In genomic region chr16:57374925-57375465, GRCh38 we compare ENCODE assay signal across 11 cellular contexts. TPM values are rescaled to one million over a fixed set of nuclear protein-coding genes. Genes with fewer than 3 reads are reported as not detected.
DNase-seq lines count a peak whose midpoint lies in the region; ATAC-seq, FAIRE-seq and TF ChIP-seq lines count a peak whose summit lies in the region.
"Not testable (repeated sequence)": the region's sequence is repeated elsewhere in the genome, so short reads cannot be mapped to it uniquely, and the experiment has no call there.
"Had no signal": no experiment of that assay in that cellular context is flagged by ENCODE, and none has a peak within 500 bp of the region (broad histone marks: within the 10 kb centered on the region; RNA-seq: fewer than 3 reads in every experiment).

No MANE protein-coding gene starts in this region.

- not testable (repeated sequence) for H3K4me3 ChIP-seq in GM12878; osteoblast (ENCODE audit: insufficient read depth, low read length)
- peak overlapping the region in 54 of 59 donors; percentile 11 to 83 (median 69) for H3K4me3 ChIP-seq in dorsolateral prefrontal cortex
- peak overlapping the region in 8 of 10 donors; percentile 55 to 83 (median 70) for H3K4me3 ChIP-seq in heart right ventricle
- peak overlapping the region; percentile 47 for H3K4me3 ChIP-seq in upper lobe of right lung

- not testable (repeated sequence) for H2AFZ ChIP-seq in GM12878 (ENCODE audit: control insufficient read depth, low read depth, low read length); osteoblast (ENCODE audit: low read length)

- not testable (repeated sequence) for TF ChIP-seq RAD21 in GM12878 (IDR thresholded peaks at IDR 0.05; ENCODE audit: insufficient read depth, low read depth, low read length)

- CTCF ChIA-PET in GM10248 (lab: Yijun Ruan, JAX): interaction anchor here (1.0 to 10.2 kb wide), 7 partner anchors 10 to 74 kb away, joined by 3 to 87 read pairs (median 4); partner anchors contain the start of gene CCL22
- CTCF ChIA-PET in GM12878 (lab: Yijun Ruan, JAX): interaction anchor here (1.2 to 4.1 kb wide), 3 partner anchors 16 to 43 kb away, joined by 3 to 30 read pairs (median 11); no protein-coding TSS in a partner anchor

- not testable (repeated sequence) for TF ChIP-seq CTCF in GM10248 (IDR thresholded peaks at IDR 0.05; ENCODE audit: control extremely low read depth, extremely low read depth, low read depth, missing control alignments); GM12878 (IDR thresholded peaks at IDR 0.05 in 2 of 3, conservative IDR thresholded peaks at IDR 0.05 in 1 of 3; ENCODE audit: control insufficient read depth in 2 of 3, extremely low read depth in 1 of 3, insufficient read depth in 1 of 3, low read depth in 3 of 3, low read length in 3 of 3); dorsolateral prefrontal cortex (IDR thresholded peaks at IDR 0.05 in 54 of 56, conservative IDR thresholded peaks at IDR 0.05 in 2 of 56; ENCODE audit: low read depth in 1 of 56, partially characterized antibody in 56 of 56); heart right ventricle (IDR thresholded peaks at IDR 0.05); osteoblast (IDR thresholded peaks at IDR 0.05; ENCODE audit: extremely low read depth, low read depth, low read length); upper lobe of right lung (IDR thresholded peaks at IDR 0.05)

- H3K36me3 Mint-ChIP-seq in stimulated activated naive B cell treated with anti-CD40 and anti-IgM and Interleukin-4, amounts not matched to agents 10 μg/mL and 1 μg/mL and 100 μg/mL, for 72 hours: not testable (repeated sequence)

- H3K4me2 ChIP-seq in GM12878 (ENCODE audit: control insufficient read depth, insufficient read depth); osteoblast (ENCODE audit: insufficient read depth, low read length): not testable (repeated sequence)

- FAIRE-seq in GM12878 (lab: Jason Lieb, UNC): not testable (repeated sequence)

- H3K27me3 ChIP-seq in GM12878 (replicated peaks in 1 of 2; ENCODE audit: control insufficient read depth in 2 of 2, insufficient read depth in 2 of 2, low read length in 1 of 2); dorsolateral prefrontal cortex; heart right ventricle; upper lobe of right lung: not testable (repeated sequence)
- peaks cover 30% of the 10 kb centered on the region for H3K27me3 ChIP-seq in osteoblast (ENCODE audit: insufficient read depth, low read length)

- RAD21 ChIA-PET in GM12878 (lab: Charles Lee; ENCODE audit: unreplicated experiment): interaction anchor here (1.4 to 5.3 kb wide), 11 partner anchors 8 to 75 kb away, joined by 3 to 41 read pairs (median 8); no protein-coding TSS in a partner anchor

- WGBS in GM12878 (ENCODE audit: insufficient coverage, insufficient replicate concordance, low lambda C conversion rate, missing lambda C conversion rate): 69% methylated on average over 8 of the region's 8 CpGs
- 78 to 86% methylated on average over 8 of the region's 8 CpGs for WGBS in heart right ventricle, 2 donors

- TF ChIP-seq EP300 in GM12878 (IDR thresholded peaks at IDR 0.05; ENCODE audit: borderline replicate concordance in 1 of 2, control insufficient read depth in 1 of 2, low read depth in 2 of 2, low read length in 2 of 2): not testable (repeated sequence)

- TF ChIP-seq POLR2A in GM12878 (IDR thresholded peaks at IDR 0.05; ENCODE audit: low read depth, low read length): not testable (repeated sequence)

- DNase-seq in GM10248 (ENCODE audit: extremely low spot score) (peak; percentile 2), osteoblast (ENCODE audit: insufficient read length, low spot score, missing footprints) (peak; percentile 78)
- not testable (repeated sequence) for DNase-seq in GM12878 (ENCODE audit: low read depth, low spot score); dorsolateral prefrontal cortex; heart right ventricle; stimulated activated naive B cell treated with anti-CD40 and anti-IgM and Interleukin-4, amounts not matched to agents 10 μg/mL and 1 μg/mL and 100 μg/mL, for 72 hours; upper lobe of right lung

- H3K9me3 ChIP-seq in GM12878 (replicated peaks; ENCODE audit: control insufficient read depth, insufficient read depth, low read length); heart right ventricle; osteoblast (ENCODE audit: low read depth, low read length); upper lobe of right lung: not testable (repeated sequence)

- not testable (repeated sequence) for H3K79me2 ChIP-seq in GM12878 (ENCODE audit: control insufficient read depth, insufficient read depth, low read length); osteoblast (ENCODE audit: insufficient read depth, low read length)

- intact Hi-C loops in GM12878 (cut with micrococcal nuclease; ENCODE audit: unreplicated experiment): not testable (repeated sequence)
- intact Hi-C loops in dorsolateral prefrontal cortex (cut with DNase I): loop anchor here in 1 of 2 donors (5.0 kb wide), 1 partner anchor 73 kb away; no protein-coding TSS in a partner anchor
- intact Hi-C loops in heart right ventricle (cut with DNase I): loop anchor here in 5 of 10 donors (5.0 kb wide), 3 partner anchors 42 to 73 kb away; no protein-coding TSS in a partner anchor
- intact Hi-C loops in upper lobe of right lung (cut with DNase I): loop anchor here (5.0 kb wide), 1 partner anchor 68 kb away; no protein-coding TSS in a partner anchor

- H3K9me3 Mint-ChIP-seq in stimulated activated naive B cell treated with anti-CD40 and anti-IgM and Interleukin-4, amounts not matched to agents 10 μg/mL and 1 μg/mL and 100 μg/mL, for 72 hours: not testable (repeated sequence)

- not testable (repeated sequence) for BruUV-seq in GM12878 (replicated peaks; lab: Mats Ljungman, UMichigan)

- POLR2A ChIA-PET in GM10248 (lab: Yijun Ruan, JAX): not testable (repeated sequence)
- POLR2A ChIA-PET in GM12878 (lab: Charles Lee): interaction anchor here (0.6 to 4.7 kb wide), 6 partner anchors 10 to 166 kb away, joined by 3 to 28 read pairs (median 4); no protein-coding TSS in a partner anchor

- H3K27ac ChIP-seq in GM12878 (ENCODE audit: control insufficient read depth, insufficient read depth); osteoblast (ENCODE audit: low read depth, low read length); upper lobe of right lung: not testable (repeated sequence)
- H3K27ac ChIP-seq in dorsolateral prefrontal cortex (peak overlapping the region in 41 of 59 donors; percentile 3 to 97 (median 91)), heart right ventricle (peak overlapping the region in 5 of 10 donors; percentile 22 to 97 (median 95))

- H3K27ac Mint-ChIP-seq in stimulated activated naive B cell treated with anti-CD40 and anti-IgM and Interleukin-4, amounts not matched to agents 10 μg/mL and 1 μg/mL and 100 μg/mL, for 72 hours: peak overlapping the region; percentile 11

- H3K4me3 Mint-ChIP-seq in stimulated activated naive B cell treated with anti-CD40 and anti-IgM and Interleukin-4, amounts not matched to agents 10 μg/mL and 1 μg/mL and 100 μg/mL, for 72 hours: peak overlapping the region in 1 of 2 donors; percentile 32

- SMC1A ChIA-PET in GM12878 (lab: Charles Lee; ENCODE audit: uncharacterized antibody, unreplicated experiment): interaction anchor here (0.6 to 7.0 kb wide), 12 partner anchors 11 to 148 kb away, joined by 3 to 55 read pairs (median 8); partner anchors contain the start of genes CCL17 and CCL22

- H3K4me1 Mint-ChIP-seq in stimulated activated naive B cell treated with anti-CD40 and anti-IgM and Interleukin-4, amounts not matched to agents 10 μg/mL and 1 μg/mL and 100 μg/mL, for 72 hours: peaks cover 52 to 77% of the 10 kb centered on the region in 2 donors

- H4K20me1 ChIP-seq in GM12878 (ENCODE audit: control insufficient read depth, insufficient read depth); osteoblast (ENCODE audit: insufficient read depth, low read length): not testable (repeated sequence)

- in situ Hi-C loops in GM12878 (cut with MboI): not testable (repeated sequence)

- H3K36me3 ChIP-seq in GM12878 (ENCODE audit: control insufficient read depth in 2 of 2, insufficient read depth in 2 of 2, low read length in 1 of 2); osteoblast (ENCODE audit: insufficient read depth, low read length); upper lobe of right lung: not testable (repeated sequence)
- peaks cover 0 to 16% (median 0%) of the 10 kb centered on the region in 9 donors for H3K36me3 ChIP-seq in heart right ventricle

- not testable (repeated sequence) for ATAC-seq in GM12878; heart right ventricle; stimulated activated naive B cell treated with anti-CD40 and anti-IgM and Interleukin-4, amounts not matched to agents 10 μg/mL and 1 μg/mL and 100 μg/mL, for 72 hours (replicated peaks); upper lobe of right lung

- H3K4me1 ChIP-seq in GM12878 (ENCODE audit: control insufficient read depth, insufficient read depth, low read length) (peaks cover 33% of the 10 kb centered on the region), heart right ventricle (peaks cover 6 to 73% (median 38%) of the 10 kb centered on the region in 9 donors), osteoblast (ENCODE audit: insufficient read depth, low read length) (peaks cover 14% of the 10 kb centered on the region)
- H3K4me1 ChIP-seq in upper lobe of right lung: not testable (repeated sequence)

- H3K9ac ChIP-seq in GM12878 (ENCODE audit: control insufficient read depth, insufficient read depth, low read length): not testable (repeated sequence)

- not testable (repeated sequence) for H3K27me3 Mint-ChIP-seq in stimulated activated naive B cell treated with anti-CD40 and anti-IgM and Interleukin-4, amounts not matched to agents 10 μg/mL and 1 μg/mL and 100 μg/mL, for 72 hours

RNA-seq across cellular contexts. Expression of gene CX3CL1, which starts 2.7 kb away (rescaled TPM):
- total RNA-seq in GM12878 (2013; cell fraction: nucleolus; rRNA removed): 17.2 and 19.8 TPM in 2 replicates
- 0.68 and 1.1 TPM in 2 replicates for total RNA-seq in GM12878 (2014; rRNA removed)
- total RNA-seq in GM12878 (2014; rRNA removed; fragmentation: Illumina TruSeq; extraction: Trizol): 0.31 and 0.41 TPM in 2 replicates
- total RNA-seq in GM12878 (2021): 0.77 and 1.2 TPM in 2 replicates
- 0.16 TPM for polyA plus RNA-seq in GM12878 (2011; ENCODE audit: low read depth)
- polyA plus RNA-seq in GM12878 (2011; rRNA removed): 0.59 and 1.2 TPM in 2 replicates
- polyA plus RNA-seq in GM12878 (2011; cell fraction: cytosol; rRNA removed): 1.5 and 1.9 TPM in 2 replicates
- polyA plus RNA-seq in GM12878 (2011; cell fraction: nucleus; rRNA removed): 2.1 and 2.6 TPM in 2 replicates
- 0.16 and 0.38 TPM in 2 replicates for polyA plus RNA-seq in GM12878 (2012)
- polyA plus RNA-seq in GM12878 (2014; fragmentation: Illumina TruSeq; extraction: Trizol): 0.48 and 0.60 TPM in 2 replicates
- under 1 TPM; 0.03 to 0.05 TPM for polyA plus RNA-seq in GM12878 (2014; fragmentation: Nextera tagmentation; extraction: Ambion mirVana)
- 0.63 and 1.2 TPM in 2 replicates for polyA plus RNA-seq in GM12878 (2014; rRNA removed)
- under 1 TPM; 0.16 to 0.18 TPM for polyA plus RNA-seq in GM12878 (2016; fragmentation: Nextera tagmentation; extraction: Ambion mirVana)
- 1.4 and 2.1 TPM in 2 replicates for polyA minus RNA-seq in GM12878 (2011; rRNA and poly(A)+ RNA removed)
- 0.40 and 0.94 TPM in 2 replicates for polyA minus RNA-seq in GM12878 (2011; cell fraction: cytosol; rRNA and poly(A)+ RNA removed)
- 0.60 and 0.77 TPM in 2 replicates for polyA minus RNA-seq in GM12878 (2011; cell fraction: nucleus; rRNA and poly(A)+ RNA removed)
- 100 to 1,000 TPM in 3 of 120 experiments, 10 to 100 TPM in 117; 32.3 to 105 (median 74.3) TPM for total RNA-seq in dorsolateral prefrontal cortex
- total RNA-seq in heart right ventricle: 10 to 100 TPM in 9 of 10 donors, 1 to 10 TPM in 1; 7.8 to 46.3 (median 14.5) TPM
- 10 to 100 TPM; 15.1 to 19.0 TPM for polyA plus RNA-seq in heart right ventricle
- under 0.01 TPM in 1 of 2 replicates, not detected in the other for total RNA-seq in osteoblast
- 47.5 TPM for total RNA-seq in upper lobe of right lung
- total RNA-seq: CD4-positive, alpha-beta memory T cell; G401 had no signal
- polyA plus RNA-seq: CD4-positive, alpha-beta memory T cell had no signal

RNA-seq across cellular contexts. Expression of gene CCL22, which starts 16.4 kb away (rescaled TPM):
- total RNA-seq in GM12878 (2013; cell fraction: nucleolus; rRNA removed): 217 and 243 TPM in 2 replicates
- total RNA-seq in GM12878 (2014; rRNA removed) (114 and 118 TPM in 2 replicates), GM12878 (2014; rRNA removed; fragmentation: Illumina TruSeq; extraction: Trizol) (132 and 137 TPM in 2 replicates), GM12878 (2021) (704 and 775 TPM in 2 replicates), dorsolateral prefrontal cortex (under 1 TPM in 23 of 120 experiments, not detected in 97; 0.15 to 0.56 (median 0.19) TPM), heart right ventricle (under 1 TPM in 1 of 10 donors, not detected in 9; 0.60 TPM), osteoblast (not detected in 2 replicates), upper lobe of right lung (3.8 TPM)
- polyA plus RNA-seq in GM12878 (2011; ENCODE audit: low read depth): 191 TPM
- polyA plus RNA-seq in GM12878 (2011; rRNA removed) (14.5 and 38.0 TPM in 2 replicates), GM12878 (2014; fragmentation: Illumina TruSeq; extraction: Trizol) (508 and 540 TPM in 2 replicates), GM12878 (2014; fragmentation: Nextera tagmentation; extraction: Ambion mirVana) (100 to 1,000 TPM; 581 to 591 TPM), GM12878 (2014; rRNA removed) (221 and 240 TPM in 2 replicates), GM12878 (2016; fragmentation: Nextera tagmentation; extraction: Ambion mirVana) (100 to 1,000 TPM; 347 to 350 TPM), heart right ventricle (under 1 TPM in 1 of 2 donors, not detected in 1; 0.07 TPM)
- 34.6 and 58.9 TPM in 2 replicates for polyA plus RNA-seq in GM12878 (2011; cell fraction: cytosol; rRNA removed)
- polyA plus RNA-seq in GM12878 (2011; cell fraction: nucleus; rRNA removed): 20.6 TPM in 2 replicates
- 240 and 288 TPM in 2 replicates for polyA plus RNA-seq in GM12878 (2012)
- polyA minus RNA-seq in GM12878 (2011; rRNA and poly(A)+ RNA removed): 35.3 and 36.7 TPM in 2 replicates
- 35.0 and 39.2 TPM in 2 replicates for polyA minus RNA-seq in GM12878 (2011; cell fraction: cytosol; rRNA and poly(A)+ RNA removed)
- 4.6 and 6.1 TPM in 2 replicates for polyA minus RNA-seq in GM12878 (2011; cell fraction: nucleus; rRNA and poly(A)+ RNA removed)
- total RNA-seq: G401, GM23338, H7 had no signal
- polyA plus RNA-seq: CD4-positive, alpha-beta memory T cell had no signal

RNA-seq across cellular contexts. Expression of gene CCL17, which starts 29.6 kb away (rescaled TPM):
- total RNA-seq in GM12878 (2013; cell fraction: nucleolus; rRNA removed): not detected in 2 replicates
- 66.1 and 72.0 TPM in 2 replicates for total RNA-seq in GM12878 (2014; rRNA removed)
- total RNA-seq in GM12878 (2014; rRNA removed; fragmentation: Illumina TruSeq; extraction: Trizol): 54.8 and 54.9 TPM in 2 replicates
- total RNA-seq in GM12878 (2021): 33.1 and 39.5 TPM in 2 replicates
- 5.6 TPM for polyA plus RNA-seq in GM12878 (2011; ENCODE audit: low read depth)
- polyA plus RNA-seq in GM12878 (2011; rRNA removed): 0.92 and 1.2 TPM in 2 replicates
- 2.1 and 2.4 TPM in 2 replicates for polyA plus RNA-seq in GM12878 (2011; cell fraction: cytosol; rRNA removed)
- 0.59 and 1.1 TPM in 2 replicates for polyA plus RNA-seq in GM12878 (2011; cell fraction: nucleus; rRNA removed)
- 7.4 and 18.5 TPM in 2 replicates for polyA plus RNA-seq in GM12878 (2012)
- polyA plus RNA-seq in GM12878 (2014; fragmentation: Illumina TruSeq; extraction: Trizol): 26.2 and 55.9 TPM in 2 replicates
- 10 to 100 TPM; 26.4 to 31.2 TPM for polyA plus RNA-seq in GM12878 (2014; fragmentation: Nextera tagmentation; extraction: Ambion mirVana)
- polyA plus RNA-seq in GM12878 (2014; rRNA removed): 84.9 and 107 TPM in 2 replicates
- polyA plus RNA-seq in GM12878 (2016; fragmentation: Nextera tagmentation; extraction: Ambion mirVana): 10 to 100 TPM; 28.3 to 35.2 TPM
- not detected in 2 replicates for polyA minus RNA-seq in GM12878 (2011; rRNA and poly(A)+ RNA removed)
- not detected in 2 replicates for polyA minus RNA-seq in GM12878 (2011; cell fraction: cytosol; rRNA and poly(A)+ RNA removed)
- not detected in 2 replicates for polyA minus RNA-seq in GM12878 (2011; cell fraction: nucleus; rRNA and poly(A)+ RNA removed)
- 1 to 10 TPM in 1 of 120 experiments, under 1 TPM in 1, not detected in 118; 0.93 to 1.5 TPM for total RNA-seq in dorsolateral prefrontal cortex
- total RNA-seq in heart right ventricle: 1 to 10 TPM in 1 of 10 donors, not detected in 9; 1.0 TPM
- polyA plus RNA-seq in heart right ventricle: under 1 TPM in 1 of 2 donors, not detected in 1; 0.35 TPM
- not detected in 2 replicates for total RNA-seq in osteoblast
- 15.5 TPM for total RNA-seq in upper lobe of right lung
- total RNA-seq: CD4-positive, alpha-beta memory T cell; G401; GM23338; H7 had no signal
- polyA plus RNA-seq: CD4-positive, alpha-beta memory T cell; GM23338 had no signal

Comparison
In these comparisons a context has a peak if more than half of its experiments do, and no peak if none do; other contexts are left out.
1. RNA of gene CCL22, which starts 16.4 kb away (total RNA-seq): 114 to 775 TPM in GM12878; 3.8 TPM in upper lobe of right lung (single experiment), 0.15 to 0.56 TPM in dorsolateral prefrontal cortex, 0.60 TPM in heart right ventricle and not detected in osteoblast; every median in the first group is over 10 times any median in the second.